Comparison of ENCODE assay signal across 2 cellular contexts in genomic region chr3:170529912-170530311, GRCh38.
TF ChIP-seq lines count a peak whose summit lies in the region.

No MANE protein-coding gene starts in this region.

TF ChIP-seq in GM23338, 12 proteins besides CTCF, POLR2A, EP300 and RAD21 (continued from another document):
- TF ChIP-seq ZNF462 (CRISPR knock-in tag; IDR thresholded peaks at IDR 0.05) (no peak), CREB1 (CRISPR knock-in tag; IDR thresholded peaks at IDR 0.05; ENCODE audit: low read depth) (no peak), ZNF114 (CRISPR knock-in tag; IDR thresholded peaks at IDR 0.05) (no peak), STAT1 (IDR thresholded peaks at IDR 0.05; ENCODE audit: unreplicated experiment) (no peak), POLR2AphosphoS5 (IDR thresholded peaks at IDR 0.05; ENCODE audit: low read depth) (no peak), EZH2phosphoT487 (IDR thresholded peaks at IDR 0.05; ENCODE audit: unreplicated experiment) (no peak)

TF ChIP-seq in K562, 482 proteins besides CTCF, POLR2A, EP300 and RAD21:
- TF ChIP-seq ZBTB40 (IDR thresholded peaks at IDR 0.05) (peak; percentile 74), ZBTB40 (CRISPR knock-in tag; IDR thresholded peaks at IDR 0.05) (no peak), MCM7 (IDR thresholded peaks at IDR 0.05) (no peak), ZNF124 (CRISPR knock-in tag; IDR thresholded peaks at IDR 0.05) (no peak)
TF ChIP-seq in K562: peak in this region for 1.
